In the genomic region with DNA sequence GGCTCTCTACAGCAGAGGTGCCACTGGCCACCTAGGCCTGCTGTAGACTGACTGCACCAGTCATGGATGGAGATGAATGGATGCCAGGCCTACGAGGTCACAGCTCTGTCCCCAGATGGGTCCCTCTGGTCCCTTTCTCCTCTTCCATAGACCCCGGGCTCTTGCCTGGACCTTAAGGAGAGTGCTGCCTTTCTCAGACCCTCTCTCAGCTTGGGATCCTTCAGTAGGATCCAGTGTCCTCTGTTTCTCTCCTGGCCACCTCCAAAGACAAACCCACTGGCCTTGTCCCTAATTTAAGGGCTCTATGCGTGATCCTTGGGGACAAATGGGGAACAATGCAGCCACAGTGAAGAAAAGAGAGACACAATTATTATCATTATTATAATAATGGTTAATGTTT, we compare ENCODE assay signal across 27 cellular contexts.
DNase-seq lines count a peak whose midpoint lies in the region; ATAC-seq lines count a peak whose summit lies in the region.
"Had no signal": no experiment of that assay in that cellular context is flagged by ENCODE, and none has a peak within 500 bp of the region (broad histone marks: within the 10 kb centered on the region; RNA-seq: fewer than 3 reads in every experiment).

No MANE protein-coding gene starts in this region.

- H3K4me1 ChIP-seq in neuronal stem cell (ENCODE audit: control insufficient read depth in 2 of 2, insufficient read depth in 1 of 2, low read depth in 1 of 2, low read length in 2 of 2) = no peaks in the 10 kb centered on the region
- H3K4me1 ChIP-seq: A549; BE2C; BLaER1; BLaER1 treated with 17β-estradiol and CSF1 and Interleukin-3, amounts not matched to agents 10 nM and 100 nM; Caco-2 had no signal

- H3K14ac ChIP-seq in neuronal stem cell (ENCODE audit: low read length) = peak overlapping the region; percentile 72

- H3K79me1 ChIP-seq in neuronal stem cell (ENCODE audit: low read depth, low read length) = no peaks in the 10 kb centered on the region

- no peak overlapping the region for H3K4me3 ChIP-seq in neuronal stem cell (ENCODE audit: low read length in 2 of 2)
- H3K4me3 ChIP-seq: A549; BLaER1; BLaER1 treated with 17β-estradiol and CSF1 and Interleukin-3, amounts not matched to agents 10 nM and 100 nM had no signal

- H2AFZ ChIP-seq in neuronal stem cell (ENCODE audit: low read length) = no peak overlapping the region

- H2AK5ac ChIP-seq in neuronal stem cell (ENCODE audit: low read depth, low read length) = no peak overlapping the region

- no peak overlapping the region for H3K9ac ChIP-seq in neuronal stem cell (ENCODE audit: low read depth, low read length, poor library complexity)
- H3K9ac ChIP-seq: BLaER1; BLaER1 treated with 17β-estradiol and CSF1 and Interleukin-3, amounts not matched to agents 10 nM and 100 nM had no signal

- no peak for ATAC-seq in HG02870 (IDR thresholded peaks at IDR 0.05; ENCODE audit: unreplicated experiment)
- ATAC-seq: A549; CD8-positive, alpha-beta T cell had no signal

- H3K23ac ChIP-seq in neuronal stem cell (ENCODE audit: low read depth, low read length, poor library complexity) = no peak overlapping the region

- no peak overlapping the region for H3K27ac ChIP-seq in neuronal stem cell (replicated peaks; ENCODE audit: low read length)
- H3K27ac ChIP-seq: 22Rv1; A549; BLaER1; BLaER1 treated with 17β-estradiol and CSF1 and Interleukin-3, amounts not matched to agents 10 nM and 100 nM; C4-2B had no signal

- no peaks in the 10 kb centered on the region for H3K27me3 ChIP-seq in neuronal stem cell (ENCODE audit: control insufficient read depth in 3 of 3, insufficient read depth in 3 of 3, low read depth in 1 of 3, low read length in 3 of 3)
- H3K27me3 ChIP-seq: BE2C; BLaER1; BLaER1 treated with 17β-estradiol and CSF1 and Interleukin-3, amounts not matched to agents 10 nM and 100 nM had no signal

- H4K91ac ChIP-seq in neuronal stem cell (ENCODE audit: low read depth, low read length, poor library complexity) = no peak overlapping the region

- WGBS in neuronal stem cell (ENCODE audit: extremely low coverage in 2 of 2, insufficient read length in 2 of 2, insufficient replicate concordance in 1 of 2), 2 donors = no CpG with 5 or more reads among the region's 3 CpGs

- H2BK120ac ChIP-seq in neuronal stem cell (ENCODE audit: low read depth, low read length) = no peak overlapping the region

- H3K18ac ChIP-seq in neuronal stem cell (ENCODE audit: low read length) = no peak overlapping the region

- no peak for DNase-seq in neuronal stem cell (ENCODE audit: low spot score)
- DNase-seq: 8988T; ACHN; AML-193; BE2C; C1 segment of cervical spinal cord; Caco-2; Calu3; CD4-positive, alpha-beta memory T cell; CD4-positive, alpha-beta T cell; CD4-positive, CD25-positive, alpha-beta regulatory T cell; CD8-positive, alpha-beta memory T cell; CD8-positive, alpha-beta T cell; COR-L47; DMS 273 treated with DMSO at 0.1 percent for 48 hours; DMS153; DMS53; DMS79; DMS79 treated with DMSO at 0.1 percent for 48 hours; DND-41; EL had no signal

- H2BK15ac ChIP-seq in neuronal stem cell (ENCODE audit: low read length) = no peak overlapping the region

- no peak overlapping the region for H3K4ac ChIP-seq in neuronal stem cell (ENCODE audit: low read length)

- H4K8ac ChIP-seq in neuronal stem cell (ENCODE audit: low read depth, low read length) = no peak overlapping the region

- H2BK12ac ChIP-seq in neuronal stem cell (ENCODE audit: low read length) = no peak overlapping the region

- no peak overlapping the region for H2BK5ac ChIP-seq in neuronal stem cell (ENCODE audit: low read length)

- H3K36me3 ChIP-seq in neuronal stem cell (replicated peaks in 1 of 2; ENCODE audit: control insufficient read depth in 2 of 2, insufficient read depth in 2 of 2, low read length in 2 of 2) = no peaks in the 10 kb centered on the region
- H3K36me3 ChIP-seq: BE2C; BLaER1; BLaER1 treated with 17β-estradiol and CSF1 and Interleukin-3, amounts not matched to agents 10 nM and 100 nM had no signal

- no peak overlapping the region for H3K4me2 ChIP-seq in neuronal stem cell (ENCODE audit: insufficient read depth, low read length, poor library complexity, severe bottlenecking)
- H3K4me2 ChIP-seq: A549; BLaER1; BLaER1 treated with 17β-estradiol and CSF1 and Interleukin-3, amounts not matched to agents 10 nM and 100 nM had no signal

- peaks cover 0 to 3% of the 10 kb centered on the region in 2 donors for H3K9me3 ChIP-seq in neuronal stem cell (replicated peaks in 1 of 2; ENCODE audit: control insufficient read depth in 2 of 2, insufficient read depth in 1 of 2, low read depth in 1 of 2, low read length in 2 of 2)
- H3K9me3 ChIP-seq: A549, BE2C, Caco-2 had no signal
